23 cellular contexts compared by ENCODE assay signal in the genomic region with DNA sequence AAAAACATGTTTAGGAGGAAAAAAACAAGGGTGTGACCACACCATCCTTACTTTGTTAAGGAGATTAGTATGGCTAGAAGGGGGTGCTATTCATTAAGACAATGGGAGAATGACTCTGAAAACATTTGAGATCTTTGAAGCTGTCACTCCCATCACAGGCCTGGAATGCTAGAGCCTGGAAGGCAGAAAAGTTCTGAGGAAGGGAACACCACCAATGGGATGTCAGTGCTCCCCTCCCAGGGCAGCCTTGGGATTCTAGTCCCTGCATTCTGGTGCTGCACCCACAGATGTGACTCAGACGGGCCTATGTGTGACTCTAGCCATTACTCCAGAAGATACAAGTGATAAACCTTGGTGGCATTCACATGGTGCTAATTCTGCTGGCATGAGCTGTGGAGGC.
DNase-seq lines count a peak whose midpoint lies in the region; ATAC-seq and TF ChIP-seq lines count a peak whose summit lies in the region.
"Had no signal": no experiment of that assay in that cellular context is flagged by ENCODE, and none has a peak within 500 bp of the region (broad histone marks: within the 10 kb centered on the region; RNA-seq: fewer than 3 reads in every experiment).

No MANE protein-coding gene starts in this region.

- no peak overlapping the region for H2BK15ac ChIP-seq in H9 (ENCODE audit: low read depth, low read length)
- H2BK15ac ChIP-seq in neuronal stem cell (ENCODE audit: low read length): no peak overlapping the region

- no peak overlapping the region for H2BK12ac ChIP-seq in H9 (ENCODE audit: insufficient read length, low read depth, low read length)
- no peak overlapping the region for H2BK12ac ChIP-seq in neuronal stem cell (ENCODE audit: low read length)

- H2BK20ac ChIP-seq in H9 (ENCODE audit: low read depth, low read length, poor library complexity, severe bottlenecking): no peak overlapping the region

- H4K91ac ChIP-seq in H9 (ENCODE audit: insufficient read length, low read depth, low read length) (no peak overlapping the region), neuronal stem cell (ENCODE audit: low read depth, low read length, poor library complexity) (no peak overlapping the region)

- H4K8ac ChIP-seq in H9 (replicated peaks; ENCODE audit: insufficient read length, low read depth, low read length): no peak overlapping the region
- H4K8ac ChIP-seq in neuronal stem cell (ENCODE audit: low read depth, low read length): no peak overlapping the region

- no peak overlapping the region for H3K56ac ChIP-seq in H9 (ENCODE audit: insufficient read length, low read depth, low read length)

- H2AFZ ChIP-seq in H9 (ENCODE audit: low read length) (no peak overlapping the region), neuronal stem cell (ENCODE audit: low read length) (peak overlapping the region; percentile 7)

- H3K23ac ChIP-seq in H9 (ENCODE audit: insufficient read length, low read depth, low read length) (no peak overlapping the region), neuronal stem cell (ENCODE audit: low read depth, low read length, poor library complexity) (no peak overlapping the region)

- H3K4me2 ChIP-seq in H9 (ENCODE audit: insufficient read depth, insufficient read length, low read length) (no peak overlapping the region), neuronal stem cell (ENCODE audit: insufficient read depth, low read length, poor library complexity, severe bottlenecking) (no peak overlapping the region)
- H3K4me2 ChIP-seq: A549 had no signal

- intact Hi-C loops in ovary (cut with DNase I): no loop called here

- H3K14ac ChIP-seq in H9 (ENCODE audit: insufficient read depth, low read length) (no peak overlapping the region), neuronal stem cell (ENCODE audit: low read length) (no peak overlapping the region)

- H3K4ac ChIP-seq in H9 (ENCODE audit: low read depth, low read length) (no peak overlapping the region), neuronal stem cell (ENCODE audit: low read length) (no peak overlapping the region)

- H3K27ac Mint-ChIP-seq in H9: peak overlapping the region in 2 of 3 experiments; percentile 5 to 12; a peak in 2 of 7 replicates
- H3K27ac Mint-ChIP-seq: B cell had no signal

- ATAC-seq in GM19328 (IDR thresholded peaks at IDR 0.05; ENCODE audit: unreplicated experiment): no peak
- ATAC-seq in HG03039 (IDR thresholded peaks at IDR 0.05; ENCODE audit: unreplicated experiment): no peak
- ATAC-seq: A549, SK-N-SH treated with all-trans-retinoic acid at 6 μM for 48 hours had no signal

- POLR2A ChIA-PET in HEK293T (lab: Yijun Ruan, JAX): no interaction called here

- TF ChIP-seq EP300 in ovary (IDR thresholded peaks at IDR 0.05): no peak

- H3K4me1 ChIP-seq in H9 (ENCODE audit: insufficient read depth, low read length): peaks cover 4% of the 10 kb centered on the region; the same call in 1 of the 2 replicates
- H3K4me1 ChIP-seq in neuronal stem cell (ENCODE audit: control insufficient read depth in 2 of 2, insufficient read depth in 1 of 2, low read depth in 1 of 2, low read length in 2 of 2): peaks cover 0 to 10% of the 10 kb centered on the region in 2 donors
- no peaks in the 10 kb centered on the region for H3K4me1 ChIP-seq in ovary (ENCODE audit: insufficient read depth)
- H3K4me1 ChIP-seq: A549, Peyer's patch had no signal

- H3K23me2 ChIP-seq in H9 (ENCODE audit: insufficient read length, low read depth, low read length, poor library complexity, severe bottlenecking): no peaks in the 10 kb centered on the region

- H3K27ac ChIP-seq in H9 (ENCODE audit: insufficient read length, low read depth, low read length) (no peak overlapping the region), neuronal stem cell (replicated peaks; ENCODE audit: low read length) (peak overlapping the region; percentile 17), ovary (no peak overlapping the region)
- H3K27ac ChIP-seq: A549, Peyer's patch had no signal

- H3K9me3 ChIP-seq in H9 (ENCODE audit: control insufficient read depth, low read depth, low read length): no peaks in the 10 kb centered on the region
- no peaks in the 10 kb centered on the region for H3K9me3 ChIP-seq in neuronal stem cell (replicated peaks in 1 of 2; ENCODE audit: control insufficient read depth in 2 of 2, insufficient read depth in 1 of 2, low read depth in 1 of 2, low read length in 2 of 2)
- H3K9me3 ChIP-seq in ovary: no peaks in the 10 kb centered on the region
- H3K9me3 ChIP-seq: A549, Peyer's patch had no signal

- H3K18ac ChIP-seq in H9 (ENCODE audit: insufficient read length, low read depth, low read length) (no peak overlapping the region), neuronal stem cell (ENCODE audit: low read length) (peak overlapping the region; percentile 8)

- WGBS in H9 (ENCODE audit: extremely low coverage, insufficient read length, low lambda C conversion rate): no CpG with 5 or more reads among the region's 1 CpG
- no CpG with 5 or more reads among the region's 1 CpG for WGBS in neuronal stem cell (ENCODE audit: extremely low coverage in 2 of 2, insufficient read length in 2 of 2, insufficient replicate concordance in 1 of 2), 2 donors
- WGBS in ovary, 3 donors: 29 to 79% (median 48%) methylated on average over 1 of the region's 1 CpG

- H4K20me1 ChIP-seq in H9 (ENCODE audit: control insufficient read depth, insufficient read depth, insufficient read length): no peaks in the 10 kb centered on the region

- H3K27me3 ChIP-seq in H9 (ENCODE audit: insufficient read depth, low read length) (no peaks in the 10 kb centered on the region), neuronal stem cell (ENCODE audit: control insufficient read depth in 3 of 3, insufficient read depth in 3 of 3, low read depth in 1 of 3, low read length in 3 of 3) (no peaks in the 10 kb centered on the region), ovary (no peaks in the 10 kb centered on the region)
- H3K27me3 ChIP-seq: Peyer's patch had no signal

- H2AK5ac ChIP-seq in H9 (ENCODE audit: insufficient read length, low read length) (no peak overlapping the region), neuronal stem cell (ENCODE audit: low read depth, low read length) (no peak overlapping the region)

- H2BK120ac ChIP-seq in H9 (ENCODE audit: low read depth, low read length, poor library complexity, severe bottlenecking) (no peak overlapping the region), neuronal stem cell (ENCODE audit: low read depth, low read length) (no peak overlapping the region)

- peaks cover 24 to 40% of the 10 kb centered on the region in 2 experiments for H3K4me1 Mint-ChIP-seq in H9
- H3K4me1 Mint-ChIP-seq: B cell, CD14-positive monocyte had no signal

- DNase-seq in H9 (peak; percentile 33), ecto neural progenitor cell (ENCODE audit: low spot score) (peak; percentile 49), iPS DF 19.7 (ENCODE audit: low read depth, low spot score) (peak; percentile 30), neuronal stem cell (ENCODE audit: low spot score) (peak; percentile 12), HEK293T (ENCODE audit: extremely low spot score) (no peak), ovary (no peak)
- DNase-seq: DMS53, EL, GOT3, Karpas-422, NCI-H1417, NCI-H1694 treated with DMSO at 0.1 percent for 48 hours, NCI-H2081 treated with DMSO at 0.1 percent for 48 hours, NCI-H2171 treated with DMSO at 0.1 percent for 48 hours, NCI-H524 treated with DMSO at 0.1 percent for 48 hours, NCI-H82, Peyer's patch had no signal

- no peaks in the 10 kb centered on the region for H3K27me3 Mint-ChIP-seq in H9 (ENCODE audit: low read depth)
- H3K27me3 Mint-ChIP-seq: B cell had no signal

- H3K79me1 ChIP-seq in H9 (ENCODE audit: insufficient read depth, low read depth, low read length, poor library complexity, severe bottlenecking) (no peaks in the 10 kb centered on the region), neuronal stem cell (ENCODE audit: low read depth, low read length) (no peaks in the 10 kb centered on the region)

- no peak overlapping the region for H3T11ph ChIP-seq in H9 (ENCODE audit: low read length)

- TF ChIP-seq CTCF in H9 (conservative IDR thresholded peaks at IDR 0.05): no peak
- no peak for TF ChIP-seq CTCF in ovary (IDR thresholded peaks at IDR 0.05)

- H3K36me3 Mint-ChIP-seq in H9 (ENCODE audit: insufficient read depth in 1 of 3, low read depth in 3 of 3): peaks cover 0 to 3% (median 0%) of the 10 kb centered on the region in 3 experiments; a peak in 2 of 7 replicates
- H3K36me3 Mint-ChIP-seq: CD14-positive monocyte had no signal

- H3K9ac ChIP-seq in H9 (ENCODE audit: extremely low read depth, insufficient read length, low read length) (no peak overlapping the region), neuronal stem cell (ENCODE audit: low read depth, low read length, poor library complexity) (no peak overlapping the region)

- H3K36me3 ChIP-seq in neuronal stem cell (replicated peaks in 1 of 2; ENCODE audit: control insufficient read depth in 2 of 2, insufficient read depth in 2 of 2, low read length in 2 of 2): no peaks in the 10 kb centered on the region
- no peaks in the 10 kb centered on the region for H3K36me3 ChIP-seq in ovary
- H3K36me3 ChIP-seq: Peyer's patch had no signal

- H3K4me3 Mint-ChIP-seq in H9: no peak overlapping the region; a peak in 2 of 5 replicates
- H3K4me3 Mint-ChIP-seq: B cell, CD14-positive monocyte had no signal

- H3K9me3 Mint-ChIP-seq in H9: peaks cover 0 to 6% of the 10 kb centered on the region in 2 experiments; a peak in 3 of 5 replicates

- TF ChIP-seq POLR2A in ovary (IDR thresholded peaks at IDR 0.05): no peak

- no peaks in the 10 kb centered on the region for H3K79me2 ChIP-seq in H9 (ENCODE audit: insufficient read depth, low read length)

- H2BK5ac ChIP-seq in H9 (ENCODE audit: insufficient read length, low read length) (no peak overlapping the region), neuronal stem cell (ENCODE audit: low read length) (no peak overlapping the region)

- H3K4me3 ChIP-seq in neuronal stem cell (ENCODE audit: low read length in 2 of 2) (no peak overlapping the region), ovary (no peak overlapping the region)
- H3K4me3 ChIP-seq: A549, Peyer's patch had no signal

- CTCF ChIA-PET in HEK293T (lab: Yijun Ruan, JAX): no interaction called here

- H4K5ac ChIP-seq in H9 (ENCODE audit: insufficient read length, low read depth, low read length): no peak overlapping the region

TF ChIP-seq in HEK293T, 16 proteins besides CTCF, POLR2A, EP300 and RAD21:
- TF ChIP-seq TARDBP (IDR thresholded peaks at IDR 0.05): no peak
- no peak for TF ChIP-seq FOXA1 (IDR thresholded peaks at IDR 0.05)
- no peak for TF ChIP-seq SUZ12 (IDR thresholded peaks at IDR 0.05)
TF ChIP-seq in HEK293T: peak in this region for 0.

Comparison
In these comparisons a context has a peak if more than half of its experiments do, and no peak if none do; other contexts are left out.
1. DNase-seq: peak in H9 (single experiment), ecto neural progenitor cell (single experiment), iPS DF 19.7 (single experiment) and neuronal stem cell (single experiment); none in HEK293T (single experiment) and ovary (0 of 5).